In the genomic region with DNA sequence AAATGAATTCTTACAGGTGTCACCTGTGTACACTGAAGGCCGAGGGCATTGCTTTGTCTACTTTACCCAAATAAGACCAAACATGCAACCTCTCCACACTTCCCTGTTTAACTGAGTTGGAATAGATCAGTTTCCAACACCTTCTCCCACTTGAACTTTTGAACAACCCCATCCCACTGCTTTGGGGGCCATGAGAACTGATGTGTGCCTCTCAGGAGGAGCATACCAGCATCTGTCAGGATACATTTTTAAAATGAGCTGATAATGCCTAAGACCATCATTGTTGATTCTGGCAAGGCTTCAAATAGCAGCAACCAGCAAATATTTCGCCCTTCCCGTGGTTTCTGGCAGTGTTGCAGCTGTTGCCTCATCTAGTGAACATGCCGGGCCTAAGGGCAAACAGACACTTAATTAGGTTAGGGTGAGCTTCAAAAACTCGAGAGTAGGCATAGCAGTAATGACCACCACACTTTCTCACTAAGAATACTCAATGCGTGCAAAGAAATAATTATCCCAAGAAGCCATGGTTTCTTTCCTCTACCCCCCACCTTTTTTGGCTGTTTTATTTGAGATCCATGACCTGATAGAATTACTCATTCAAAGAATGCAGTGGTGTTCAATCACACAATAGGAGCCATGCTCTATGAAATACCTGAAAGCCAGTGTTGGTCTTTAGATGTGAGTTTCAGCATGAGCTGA, we compare ENCODE assay signal across 9 cellular contexts.
A peak's percentile ranks its signal among the peaks of the same experiment; 100 is the strongest.
DNase-seq lines count a peak whose midpoint lies in the region; ATAC-seq and TF ChIP-seq lines count a peak whose summit lies in the region.
"Had no signal": no experiment of that assay in that cellular context is flagged by ENCODE, and none has a peak within 500 bp of the region (broad histone marks: within the 10 kb centered on the region; RNA-seq: fewer than 3 reads in every experiment).

No MANE protein-coding gene starts in this region.

- TSS peak; percentile 100 for BruUV-seq in HCT116 (replicated peaks; lab: Mats Ljungman, UMichigan)

- ATAC-seq in HCT116 = peak; percentile 65
- no peak for ATAC-seq in CD4-positive, alpha-beta T cell (ENCODE audit: poor library complexity)
- ATAC-seq in activated CD4-positive, CD25-positive, alpha-beta regulatory T cell treated with anti-CD3 and anti-CD28 coated beads, Interleukin-2, amount 50 U/mL, for 24 hours = no peak

- in situ Hi-C loops in KBM-7 (cut with MboI; ENCODE audit: low pct_unique_long_range_greater_than_20kb, low sequenced_read_pairs) = no loop called here

- no peaks in the 10 kb centered on the region for H3K79me2 ChIP-seq in HCT116 (ENCODE audit: insufficient read depth, low read length)

- H3K9ac ChIP-seq in HCT116 (ENCODE audit: low read length) = no peak overlapping the region

- H3K9me2 ChIP-seq in HCT116 (ENCODE audit: insufficient read depth) = no peaks in the 10 kb centered on the region

- no peak overlapping the region for H3K4me2 ChIP-seq in HCT116 (ENCODE audit: low read length)

- DNase-seq in A172 (ENCODE audit: low spot score) = peak; percentile 95
- DNase-seq in HCT116 (ENCODE audit: low read depth, low spot score) = peak; percentile 45
- DNase-seq in RPMI7951 (ENCODE audit: low read depth) = peak; percentile 100
- peak; percentile 78 for DNase-seq in fibroblast of the aortic adventitia (ENCODE audit: low read depth)
- no peak for DNase-seq in CD4-positive, alpha-beta T cell
- DNase-seq in KBM-7 = no peak
- no peak for DNase-seq in substantia nigra (lab: John Stamatoyannopoulos, UW)
- DNase-seq: activated CD4-positive, CD25-positive, alpha-beta regulatory T cell treated with anti-CD3 and anti-CD28 coated beads, Interleukin-2, amount 50 U/mL, for 72 hours had no signal

- no peak overlapping the region for H3K27ac Mint-ChIP-seq in CD4-positive, alpha-beta T cell

- no peaks in the 10 kb centered on the region for H3K36me3 ChIP-seq in HCT116 (ENCODE audit: control insufficient read depth in 1 of 2, insufficient read depth in 2 of 2, low read length in 2 of 2)

- RAD21 ChIA-PET in HCT116 (lab: Charles Lee; ENCODE audit: low non-redundant PET in 1 of 2, low total read pairs in 2 of 2, uncharacterized antibody in 2 of 2, unreplicated experiment in 2 of 2) = no interaction called here

- CTCF ChIA-PET in HCT116 (lab: Charles Lee) = interaction anchor here (1.1 kb wide), 1 partner anchor 11 kb away, joined by 6 read pairs; no protein-coding TSS in a partner anchor
- CTCF ChIA-PET in CD4-positive, alpha-beta T cell (lab: Charles Lee) = no interaction called here

- TF ChIP-seq RAD21 in HCT116 (IDR thresholded peaks at IDR 0.05; ENCODE audit: low read depth) = no peak

- no peaks in the 10 kb centered on the region for H4K20me1 ChIP-seq in HCT116 (ENCODE audit: insufficient read depth)

- no peaks in the 10 kb centered on the region for H3K9me3 Mint-ChIP-seq in CD4-positive, alpha-beta T cell

- no peaks in the 10 kb centered on the region for H3K9me3 ChIP-seq in HCT116 (ENCODE audit: control insufficient read depth in 1 of 2, insufficient read depth in 1 of 2, low read depth in 1 of 2, low read length in 2 of 2)
- H3K9me3 ChIP-seq in CD4-positive, alpha-beta T cell (ENCODE audit: control insufficient read depth, low read length) = no peaks in the 10 kb centered on the region

- no peak for TF ChIP-seq POLR2A in HCT116 (IDR thresholded peaks at IDR 0.05; ENCODE audit: borderline replicate concordance, extremely low read depth, insufficient read depth, insufficient read length)

- H3K4me3 Mint-ChIP-seq in CD4-positive, alpha-beta T cell = no peak overlapping the region

- no peak overlapping the region for H2AFZ ChIP-seq in HCT116 (ENCODE audit: low read depth, low read length, poor library complexity, severe bottlenecking)

- H3K4me1 Mint-ChIP-seq in CD4-positive, alpha-beta T cell (ENCODE audit: low read depth) = no peaks in the 10 kb centered on the region

- POLR2A ChIA-PET in HCT116 (lab: Charles Lee) = interaction anchor here (0.6 to 1.4 kb wide), 11 partner anchors 9 to 345 kb away, joined by 3 to 5 read pairs (median 3); a partner anchor contains a TSS
- POLR2A ChIA-PET in CD4-positive, alpha-beta T cell (lab: Charles Lee) = interaction anchor here (0.6 to 1.4 kb wide), 2 partner anchors 55 to 236 kb away, joined by 3 read pairs; no protein-coding TSS in a partner anchor

- H3K27me3 ChIP-seq in HCT116 (ENCODE audit: insufficient read depth, low read length) = no peaks in the 10 kb centered on the region
- no peaks in the 10 kb centered on the region for H3K27me3 ChIP-seq in CD4-positive, alpha-beta T cell (ENCODE audit: control insufficient read depth, insufficient read depth, low read length)

- peaks cover 4 to 7% of the 10 kb centered on the region in 2 experiments; a peak in 2 of 4 replicates for H3K4me1 ChIP-seq in HCT116 (ENCODE audit: control insufficient read depth in 1 of 2, insufficient read depth in 2 of 2, low read length in 2 of 2)

- no peak for TF ChIP-seq CTCF in HCT116 (IDR thresholded peaks at IDR 0.05 in 2 of 3, conservative IDR thresholded peaks at IDR 0.05 in 1 of 3; ENCODE audit: borderline replicate concordance in 1 of 3, insufficient read depth in 1 of 3, low read depth in 2 of 3, low read length in 2 of 3)
- no peak for TF ChIP-seq CTCF in fibroblast of the aortic adventitia (IDR thresholded peaks at IDR 0.05; ENCODE audit: insufficient read depth, low read length)
- no peak for TF ChIP-seq CTCF in CD4-positive, alpha-beta T cell (IDR thresholded peaks at IDR 0.05)

- peaks cover 6% of the 10 kb centered on the region for H3K27me3 Mint-ChIP-seq in CD4-positive, alpha-beta T cell

- H3K4me3 ChIP-seq in HCT116 (replicated peaks in 1 of 2; ENCODE audit: low read depth in 1 of 2, low read length in 2 of 2) (no peak overlapping the region), fibroblast of the aortic adventitia (ENCODE audit: low read depth, low read length) (no peak overlapping the region)

- no peaks in the 10 kb centered on the region for H3K36me3 Mint-ChIP-seq in CD4-positive, alpha-beta T cell (ENCODE audit: low read depth)

- intact Hi-C loops in HCT116 (cut with micrococcal nuclease) = no loop called here
- intact Hi-C loops in CD4-positive, alpha-beta T cell (cut with DNase I, micrococcal nuclease) = no loop called here

- H3K27ac ChIP-seq in HCT116 (ENCODE audit: low read depth, low read length) = no peak overlapping the region
- H3K27ac ChIP-seq in CD4-positive, alpha-beta T cell (ENCODE audit: low read depth, low read length) = no peak overlapping the region
- no peak overlapping the region for H3K27ac ChIP-seq in substantia nigra (ENCODE audit: low read depth, low read length, poor library complexity, severe bottlenecking)

TF ChIP-seq in HCT116, 20 proteins besides CTCF, POLR2A, EP300 and RAD21 (continues in another document):
- TF ChIP-seq ELF1 (IDR thresholded peaks at IDR 0.05; ENCODE audit: borderline replicate concordance, low read depth) (no peak), FOSL1 (IDR thresholded peaks at IDR 0.05; ENCODE audit: low read depth) (no peak), YY1 (IDR thresholded peaks at IDR 0.05; ENCODE audit: extremely low read depth, insufficient replicate concordance, low read depth, low read length) (no peak), ZFX (IDR thresholded peaks at IDR 0.05) (no peak), EGR1 (IDR thresholded peaks at IDR 0.05; ENCODE audit: low read depth) (no peak), SIN3A (IDR thresholded peaks at IDR 0.05; ENCODE audit: low read depth) (peak; percentile 68; the same call in 1 of the 2 replicates), CEBPB (IDR thresholded peaks at IDR 0.05; ENCODE audit: low read depth) (peak; percentile 83), JUND (IDR thresholded peaks at IDR 0.05) (peak; percentile 23; the same call in 1 of the 2 replicates), SP1 (IDR thresholded peaks at IDR 0.05; ENCODE audit: low read depth) (peak; percentile 51; the same call in 1 of the 2 replicates)
- TF ChIP-seq, protein P1, sequence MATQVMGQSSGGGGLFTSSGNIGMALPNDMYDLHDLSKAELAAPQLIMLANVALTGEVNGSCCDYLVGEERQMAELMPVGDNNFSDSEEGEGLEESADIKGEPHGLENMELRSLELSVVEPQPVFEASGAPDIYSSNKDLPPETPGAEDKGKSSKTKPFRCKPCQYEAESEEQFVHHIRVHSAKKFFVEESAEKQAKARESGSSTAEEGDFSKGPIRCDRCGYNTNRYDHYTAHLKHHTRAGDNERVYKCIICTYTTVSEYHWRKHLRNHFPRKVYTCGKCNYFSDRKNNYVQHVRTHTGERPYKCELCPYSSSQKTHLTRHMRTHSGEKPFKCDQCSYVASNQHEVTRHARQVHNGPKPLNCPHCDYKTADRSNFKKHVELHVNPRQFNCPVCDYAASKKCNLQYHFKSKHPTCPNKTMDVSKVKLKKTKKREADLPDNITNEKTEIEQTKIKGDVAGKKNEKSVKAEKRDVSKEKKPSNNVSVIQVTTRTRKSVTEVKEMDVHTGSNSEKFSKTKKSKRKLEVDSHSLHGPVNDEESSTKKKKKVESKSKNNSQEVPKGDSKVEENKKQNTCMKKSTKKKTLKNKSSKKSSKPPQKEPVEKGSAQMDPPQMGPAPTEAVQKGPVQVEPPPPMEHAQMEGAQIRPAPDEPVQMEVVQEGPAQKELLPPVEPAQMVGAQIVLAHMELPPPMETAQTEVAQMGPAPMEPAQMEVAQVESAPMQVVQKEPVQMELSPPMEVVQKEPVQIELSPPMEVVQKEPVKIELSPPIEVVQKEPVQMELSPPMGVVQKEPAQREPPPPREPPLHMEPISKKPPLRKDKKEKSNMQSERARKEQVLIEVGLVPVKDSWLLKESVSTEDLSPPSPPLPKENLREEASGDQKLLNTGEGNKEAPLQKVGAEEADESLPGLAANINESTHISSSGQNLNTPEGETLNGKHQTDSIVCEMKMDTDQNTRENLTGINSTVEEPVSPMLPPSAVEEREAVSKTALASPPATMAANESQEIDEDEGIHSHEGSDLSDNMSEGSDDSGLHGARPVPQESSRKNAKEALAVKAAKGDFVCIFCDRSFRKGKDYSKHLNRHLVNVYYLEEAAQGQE (IDR thresholded peaks at IDR 0.05; ENCODE audit: low read depth) = no peak
- TF ChIP-seq, protein P2, sequence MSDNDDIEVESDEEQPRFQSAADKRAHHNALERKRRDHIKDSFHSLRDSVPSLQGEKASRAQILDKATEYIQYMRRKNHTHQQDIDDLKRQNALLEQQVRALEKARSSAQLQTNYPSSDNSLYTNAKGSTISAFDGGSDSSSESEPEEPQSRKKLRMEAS (IDR thresholded peaks at IDR 0.05) = no peak; the same call in 1 of the 2 replicates

Comparison
In these comparisons a context has a peak if more than half of its experiments do, and no peak if none do; other contexts are left out.
1. DNase-seq: peak in A172 (single experiment), HCT116 (single experiment), RPMI7951 (single experiment) and fibroblast of the aortic adventitia (single experiment); none in CD4-positive, alpha-beta T cell (0 of 10), KBM-7 (single experiment) and substantia nigra (0 of 49).